Comparison of ENCODE assay signal across 30 cellular contexts in genomic region chr4:12761694-12762093, GRCh38.
DNase-seq lines count a peak whose midpoint lies in the region; FAIRE-seq and TF ChIP-seq lines count a peak whose summit lies in the region.
"Had no signal": no experiment of that assay in that cellular context is flagged by ENCODE, and none has a peak within 500 bp of the region (broad histone marks: within the 10 kb centered on the region; RNA-seq: fewer than 3 reads in every experiment).

No MANE protein-coding gene starts in this region.

- H3K4me3 ChIP-seq in breast epithelium = no peak overlapping the region
- H3K4me3 ChIP-seq: PC-9 had no signal

- peak; percentile 0 for DNase-seq in MCF 10A (ENCODE audit: unreplicated experiment)
- no peak for DNase-seq in breast epithelium (ENCODE audit: low spot score in 2 of 2)
- peak; percentile 74 for DNase-seq in SK-MEL-5 (ENCODE audit: low read depth, low spot score)
- DNase-seq in nephron progenitor cell = no peak
- no peak for DNase-seq in frontal cortex (ENCODE audit: low spot score in 2 of 2)
- DNase-seq in RCC 7860 (ENCODE audit: low spot score) = no peak
- DNase-seq in NCI-H1092 treated with DMSO at 0.1 percent for 48 hours (lab: John Stamatoyannopoulos, UW) = no peak
- DNase-seq: BE2C; Calu3; CD8-positive, alpha-beta memory T cell; DMS79 treated with DMSO at 0.1 percent for 48 hours; H7; KBM-7; NCI-H1092; NCI-H1436; NCI-H187; NCI-H2081 treated with DMSO at 0.1 percent for 48 hours; NCI-H2171; NCI-H226; NCI-H510A treated with DMSO at 0.1 percent for 48 hours; NCI-H774; NK-92 treated with Interleukin-12 subunit alpha and Interleukin-12 subunit beta, amount 100 ng/mL, for 24 hours; PC-9; SHP77 treated with DMSO at 0.1 percent for 48 hours; SK-N-SH; SW 1271 had no signal

- no peaks in the 10 kb centered on the region for H3K27me3 ChIP-seq in breast epithelium
- H3K27me3 ChIP-seq: BE2C had no signal

- TF ChIP-seq POLR2A in breast epithelium (IDR thresholded peaks at IDR 0.05) = no peak

- CTCF ChIA-PET in MCF 10A (lab: Yijun Ruan, JAX) = interaction anchor here (0.6 kb wide), 1 partner anchor 91 kb away, joined by 3 read pairs; no protein-coding TSS in a partner anchor

- intact Hi-C loops in MCF 10A (cut with micrococcal nuclease) (no loop called here), breast epithelium (cut with DNase I; ENCODE audit: low total_unique reads) (no loop called here)

- no peaks in the 10 kb centered on the region for H3K9me3 ChIP-seq in breast epithelium
- H3K9me3 ChIP-seq: BE2C, SK-N-SH had no signal

- no peaks in the 10 kb centered on the region for H3K4me1 ChIP-seq in breast epithelium
- H3K4me1 ChIP-seq: BE2C had no signal

- POLR2A ChIA-PET in MCF 10A (lab: Yijun Ruan, JAX) = interaction anchor here (1.1 kb wide), 1 partner anchor 47 kb away, joined by 3 read pairs; no protein-coding TSS in a partner anchor

- no peaks in the 10 kb centered on the region for H3K36me3 ChIP-seq in breast epithelium
- H3K36me3 ChIP-seq: BE2C had no signal

- H3K27ac Mint-ChIP-seq in MCF 10A (ENCODE audit: low read depth, unreplicated experiment) (no peak overlapping the region), nephron progenitor cell (peak overlapping the region; percentile 26)
- H3K27ac Mint-ChIP-seq: CD14-positive monocyte had no signal

- H3K36me3 Mint-ChIP-seq in MCF 10A (ENCODE audit: insufficient read depth, unreplicated experiment) (no peaks in the 10 kb centered on the region), nephron progenitor cell (ENCODE audit: low read depth) (no peaks in the 10 kb centered on the region)
- H3K36me3 Mint-ChIP-seq: CD14-positive monocyte; CD8-positive, alpha-beta memory T cell had no signal

- no TSS peak for BruUV-seq in MCF 10A (replicated peaks; lab: Mats Ljungman, UMichigan)

- no peak overlapping the region for H3K4me3 Mint-ChIP-seq in MCF 10A (ENCODE audit: unreplicated experiment)
- H3K4me3 Mint-ChIP-seq in nephron progenitor cell = no peak overlapping the region
- H3K4me3 Mint-ChIP-seq: CD14-positive monocyte; CD8-positive, alpha-beta memory T cell had no signal

- FAIRE-seq in frontal cortex (lab: Jason Lieb, UNC) = no peak
- no peak for FAIRE-seq in RCC 7860 (lab: Jason Lieb, UNC)
- FAIRE-seq: GM12892 had no signal

- H3K4me1 Mint-ChIP-seq in MCF 10A (ENCODE audit: insufficient read depth, unreplicated experiment) = no peaks in the 10 kb centered on the region
- peaks cover 6% of the 10 kb centered on the region for H3K4me1 Mint-ChIP-seq in nephron progenitor cell
- H3K4me1 Mint-ChIP-seq: CD14-positive monocyte; CD8-positive, alpha-beta memory T cell had no signal

- H3K9me3 Mint-ChIP-seq in MCF 10A (ENCODE audit: unreplicated experiment) (no peaks in the 10 kb centered on the region), nephron progenitor cell (peaks cover 16% of the 10 kb centered on the region)

- no peak overlapping the region for H3K27ac ChIP-seq in breast epithelium
- H3K27ac ChIP-seq: 22Rv1, PC-9, RWPE1 had no signal

- H3K27me3 Mint-ChIP-seq in MCF 10A (ENCODE audit: insufficient read depth, unreplicated experiment) (no peaks in the 10 kb centered on the region), nephron progenitor cell (ENCODE audit: low read depth, poor library complexity) (no peaks in the 10 kb centered on the region)

- no peak for TF ChIP-seq CTCF in MCF 10A (IDR thresholded peaks at IDR 0.05; ENCODE audit: unreplicated experiment)
- no peak for TF ChIP-seq CTCF in breast epithelium (IDR thresholded peaks at IDR 0.05)
- TF ChIP-seq CTCF in nephron progenitor cell (IDR thresholded peaks at IDR 0.05) = no peak

- in situ Hi-C loops in SK-MEL-5 (cut with HindIII; ENCODE audit: low pct_unique_long_range_greater_than_20kb, low sequenced_read_pairs) = no loop called here

Comparison
In these comparisons a context has a peak if more than half of its experiments do, and no peak if none do; other contexts are left out.
1. DNase-seq: peak in MCF 10A (single experiment) and SK-MEL-5 (single experiment); none in breast epithelium (0 of 2), nephron progenitor cell (single experiment), frontal cortex (0 of 2), RCC 7860 (single experiment) and NCI-H1092 treated with DMSO at 0.1 percent for 48 hours (single experiment).